1 cellular context compared by ENCODE assay signal in the genomic region with DNA sequence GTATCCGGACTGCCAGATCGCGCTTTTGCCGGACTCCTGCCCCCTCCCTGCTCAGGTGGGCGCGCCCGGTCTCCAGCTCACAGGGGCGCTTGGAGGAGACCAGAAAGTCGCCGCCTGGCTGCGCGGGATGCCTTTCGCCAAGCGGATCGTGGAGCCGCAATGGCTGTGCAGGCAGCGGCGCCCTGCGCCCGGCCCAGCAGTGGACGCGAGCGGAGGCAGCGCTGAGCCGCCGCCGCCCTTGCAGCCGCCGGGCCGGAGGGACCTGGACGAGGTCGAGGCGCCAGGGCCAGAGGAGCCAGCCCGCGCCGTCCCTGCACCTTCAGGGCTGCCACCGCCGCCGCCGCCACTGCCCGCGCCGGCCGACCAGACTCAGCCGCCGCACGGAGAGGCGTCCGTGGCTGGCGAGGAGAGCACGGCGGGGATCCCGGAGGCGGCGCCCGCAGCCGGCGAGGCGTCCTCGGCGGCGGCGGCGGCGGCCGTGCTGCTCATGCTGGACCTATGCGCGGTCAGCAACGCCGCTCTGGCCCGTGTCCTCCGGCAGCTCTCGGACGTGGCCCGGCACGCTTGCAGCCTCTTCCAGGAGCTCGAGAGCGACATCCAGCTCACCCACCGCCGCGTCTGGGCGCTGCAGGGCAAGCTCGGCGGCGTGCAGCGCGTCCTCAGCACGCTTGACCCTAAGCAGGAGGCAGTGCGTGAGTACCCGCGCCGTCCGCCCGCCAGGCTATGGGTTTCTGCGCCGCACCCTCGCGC.
TF ChIP-seq lines count a peak whose summit lies in the region.

No MANE protein-coding gene starts in this region.

TF ChIP-seq in SK-N-SH, 30 proteins besides CTCF, POLR2A, EP300 and RAD21 (continued from another document):
- no peak for TF ChIP-seq GATA2 (CRISPR knock-in tag; IDR thresholded peaks at IDR 0.05)
- TF ChIP-seq, protein P1, sequence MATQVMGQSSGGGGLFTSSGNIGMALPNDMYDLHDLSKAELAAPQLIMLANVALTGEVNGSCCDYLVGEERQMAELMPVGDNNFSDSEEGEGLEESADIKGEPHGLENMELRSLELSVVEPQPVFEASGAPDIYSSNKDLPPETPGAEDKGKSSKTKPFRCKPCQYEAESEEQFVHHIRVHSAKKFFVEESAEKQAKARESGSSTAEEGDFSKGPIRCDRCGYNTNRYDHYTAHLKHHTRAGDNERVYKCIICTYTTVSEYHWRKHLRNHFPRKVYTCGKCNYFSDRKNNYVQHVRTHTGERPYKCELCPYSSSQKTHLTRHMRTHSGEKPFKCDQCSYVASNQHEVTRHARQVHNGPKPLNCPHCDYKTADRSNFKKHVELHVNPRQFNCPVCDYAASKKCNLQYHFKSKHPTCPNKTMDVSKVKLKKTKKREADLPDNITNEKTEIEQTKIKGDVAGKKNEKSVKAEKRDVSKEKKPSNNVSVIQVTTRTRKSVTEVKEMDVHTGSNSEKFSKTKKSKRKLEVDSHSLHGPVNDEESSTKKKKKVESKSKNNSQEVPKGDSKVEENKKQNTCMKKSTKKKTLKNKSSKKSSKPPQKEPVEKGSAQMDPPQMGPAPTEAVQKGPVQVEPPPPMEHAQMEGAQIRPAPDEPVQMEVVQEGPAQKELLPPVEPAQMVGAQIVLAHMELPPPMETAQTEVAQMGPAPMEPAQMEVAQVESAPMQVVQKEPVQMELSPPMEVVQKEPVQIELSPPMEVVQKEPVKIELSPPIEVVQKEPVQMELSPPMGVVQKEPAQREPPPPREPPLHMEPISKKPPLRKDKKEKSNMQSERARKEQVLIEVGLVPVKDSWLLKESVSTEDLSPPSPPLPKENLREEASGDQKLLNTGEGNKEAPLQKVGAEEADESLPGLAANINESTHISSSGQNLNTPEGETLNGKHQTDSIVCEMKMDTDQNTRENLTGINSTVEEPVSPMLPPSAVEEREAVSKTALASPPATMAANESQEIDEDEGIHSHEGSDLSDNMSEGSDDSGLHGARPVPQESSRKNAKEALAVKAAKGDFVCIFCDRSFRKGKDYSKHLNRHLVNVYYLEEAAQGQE (IDR thresholded peaks at IDR 0.05; ENCODE audit: low read depth, low read length), result no peak
- TF ChIP-seq MEF2A (IDR thresholded peaks at IDR 0.05; ENCODE audit: borderline replicate concordance, low read depth), result no peak
